Comparison of ENCODE assay signal across 24 cellular contexts in the genomic region with DNA sequence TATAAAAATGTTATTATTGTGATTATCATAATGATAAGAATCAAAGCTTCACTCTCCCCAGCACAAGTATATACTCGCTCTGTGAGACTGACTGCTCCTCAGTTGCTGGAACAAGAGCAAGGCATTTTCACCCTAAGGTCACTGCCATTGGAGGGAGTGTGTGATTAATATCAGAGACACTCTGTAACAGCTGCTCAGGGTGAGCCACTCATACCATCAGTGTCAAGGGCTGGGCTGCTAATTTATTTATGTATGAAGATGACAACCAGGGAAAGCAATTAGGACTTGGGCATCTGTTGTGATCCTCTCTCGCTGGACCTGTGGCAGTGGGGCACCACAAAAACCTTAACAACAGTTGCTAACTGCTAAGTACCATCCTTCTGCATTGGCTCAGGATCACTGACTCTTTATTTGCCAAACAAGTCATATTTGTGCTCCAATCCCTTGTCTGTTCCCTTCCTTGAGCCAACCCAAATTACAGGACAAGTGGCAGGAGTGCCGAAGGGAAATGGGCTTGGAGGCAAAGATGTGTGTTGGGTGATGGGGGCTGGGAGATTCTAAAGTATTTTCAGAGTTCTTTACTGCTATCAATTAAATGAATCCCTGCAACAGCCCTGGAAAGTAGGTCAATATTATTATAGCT.
DNase-seq lines count a peak whose midpoint lies in the region; TF ChIP-seq lines count a peak whose summit lies in the region.
"Had no signal": no experiment of that assay in that cellular context is flagged by ENCODE, and none has a peak within 500 bp of the region (broad histone marks: within the 10 kb centered on the region; RNA-seq: fewer than 3 reads in every experiment).

No MANE protein-coding gene starts in this region.

- no peak overlapping the region for H3K4me3 ChIP-seq in epithelial cell of esophagus (ENCODE audit: low read length)
- H3K4me3 ChIP-seq: gastrocnemius medialis, hepatocyte, left lung, sigmoid colon, upper lobe of left lung had no signal

- DNase-seq in NCI-H1417 (lab: John Stamatoyannopoulos, UW) = peak in 2 of 3 experiments; percentile 3 to 46
- DNase-seq in NCI-H1417 treated with DMSO at 0.1 percent for 48 hours (lab: John Stamatoyannopoulos, UW) = no peak
- peak; percentile 64 for DNase-seq in NCI-H524 treated with DMSO at 0.1 percent for 48 hours (lab: John Stamatoyannopoulos, UW)
- peak; percentile 49 for DNase-seq in epithelial cell of esophagus (ENCODE audit: low read depth)
- peak; percentile 74 for DNase-seq in retina
- no peak for DNase-seq in HT-29 (ENCODE audit: low spot score)
- no peak for DNase-seq in NOMO-1 (lab: John Stamatoyannopoulos, UW; ENCODE audit: unreplicated experiment in 2 of 2)
- DNase-seq in NCI-H146 treated with DMSO at 0.1 percent for 48 hours (lab: John Stamatoyannopoulos, UW; ENCODE audit: unreplicated experiment) = no peak
- DNase-seq: 8988T; activated CD4-positive, alpha-beta memory T cell treated with anti-CD3 and anti-CD28 coated beads for 36 hours; activated effector memory CD4-positive, alpha-beta T cell treated with anti-CD3 and anti-CD28 coated beads, Interleukin-2, amount 50 U/mL, for 16 hours; CD4-positive, alpha-beta memory T cell; DMS153; effector memory CD4-positive, alpha-beta T cell; gastrocnemius medialis; GOT3; left lung; NCI-H2107; NCI-H526 treated with DMSO at 0.1 percent for 48 hours; posterior cingulate gyrus; Right ventricle myocardium superior; sigmoid colon; upper lobe of left lung had no signal

- TF ChIP-seq CTCF in epithelial cell of esophagus (IDR thresholded peaks at IDR 0.05; ENCODE audit: insufficient read depth, low read depth, low read length, missing control alignments) = no peak

Comparison
In these comparisons a context has a peak if more than half of its experiments do, and no peak if none do; other contexts are left out.
1. DNase-seq: peak in NCI-H1417 (2 of 3), NCI-H524 treated with DMSO at 0.1 percent for 48 hours (single experiment), epithelial cell of esophagus (single experiment) and retina (single experiment); none in NCI-H1417 treated with DMSO at 0.1 percent for 48 hours (single experiment), HT-29 (single experiment), NOMO-1 (0 of 2) and NCI-H146 treated with DMSO at 0.1 percent for 48 hours (single experiment).